ENCODE assay signal across 14 cellular contexts in the genomic region with DNA sequence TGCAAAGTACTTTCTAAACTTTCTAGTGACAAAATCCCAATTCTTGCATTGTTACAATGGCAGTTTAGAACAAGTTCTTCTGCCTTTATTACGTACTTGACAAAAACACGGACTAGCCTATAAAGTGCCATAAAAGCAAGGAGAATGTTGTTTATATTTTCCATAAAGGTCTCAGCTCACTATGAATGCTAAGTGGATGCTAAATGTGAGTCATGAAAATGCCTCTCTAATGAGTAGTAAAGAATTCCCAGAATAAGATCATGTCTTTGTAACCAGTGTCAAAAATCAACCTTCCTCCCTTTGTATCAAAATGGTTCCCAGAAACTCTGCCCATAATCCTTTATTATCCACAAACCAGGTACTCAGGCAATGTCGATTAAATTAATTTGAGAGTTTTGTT.
DNase-seq lines count a peak whose midpoint lies in the region; ATAC-seq, FAIRE-seq and TF ChIP-seq lines count a peak whose summit lies in the region.
"Had no signal": no experiment of that assay in that cellular context is flagged by ENCODE, and none has a peak within 500 bp of the region (broad histone marks: within the 10 kb centered on the region; RNA-seq: fewer than 3 reads in every experiment).

No MANE protein-coding gene starts in this region.

- ATAC-seq in omental fat pad (ENCODE audit: low FRiP score) (peak; percentile 59), GM18873 (IDR thresholded peaks at IDR 0.05; ENCODE audit: low FRiP score, unreplicated experiment) (no peak)
- ATAC-seq: activated CD4-positive, alpha-beta T cell treated with anti-CD3 and anti-CD28 coated beads for 36 hours; right cardiac atrium; stimulated activated memory B cell treated with anti-CD40 and anti-IgM and Interleukin-4, amounts not matched to agents 10 μg/mL and 1 μg/mL and 100 μg/mL, for 72 hours had no signal

- no peaks in the 10 kb centered on the region for H3K4me1 ChIP-seq in tibial artery

- no peaks in the 10 kb centered on the region for H3K9me3 ChIP-seq in tibial artery

- TF ChIP-seq CTCF in omental fat pad (IDR thresholded peaks at IDR 0.05) (no peak), tibial artery (IDR thresholded peaks at IDR 0.05) (no peak)

- no peak overlapping the region for H3K4me3 ChIP-seq in tibial artery

- no peaks in the 10 kb centered on the region for H3K36me3 ChIP-seq in tibial artery

- H3K27me3 ChIP-seq in tibial artery = no peaks in the 10 kb centered on the region

- DNase-seq in Daoy (ENCODE audit: low read depth) (peak; percentile 40), NCI-H226 (peak; percentile 18), dermis blood vessel endothelial cell (peak; percentile 25), omental fat pad (ENCODE audit: low spot score) (no peak), tibial artery (no peak), anterior cingulate cortex (lab: John Stamatoyannopoulos, UW) (no peak), frontal cortex (ENCODE audit: low spot score in 2 of 2) (no peak)
- DNase-seq: activated CD4-positive, alpha-beta T cell treated with anti-CD3 and anti-CD28 coated beads for 36 hours; activated T-cell treated with anti-CD3 and anti-CD28 coated beads, Interleukin-2, amount 50 U/mL, for 1 hour; CD4-positive, alpha-beta memory T cell; right cardiac atrium; stimulated activated CD4-positive, alpha-beta T cell treated with anti-CD3 and anti-CD28 coated beads, Interleukin-4, amount 100 ng/mL, for 4 hours had no signal

- FAIRE-seq in frontal cortex (lab: Jason Lieb, UNC) = no peak

- intact Hi-C loops in tibial artery (cut with DNase I; ENCODE audit: low total_unique reads) = no loop called here

- no peak overlapping the region for H3K27ac ChIP-seq in tibial artery

Comparison
In these comparisons a context has a peak if more than half of its experiments do, and no peak if none do; other contexts are left out.
1. DNase-seq: peak in Daoy (single experiment), NCI-H226 (single experiment) and dermis blood vessel endothelial cell (single experiment); none in omental fat pad (single experiment), tibial artery (0 of 2), anterior cingulate cortex (0 of 58) and frontal cortex (0 of 2).